17 cellular contexts compared by ENCODE assay signal in genomic region chr4:92814677-92815076, GRCh38.
DNase-seq lines count a peak whose midpoint lies in the region; ATAC-seq and TF ChIP-seq lines count a peak whose summit lies in the region.
"Had no signal": no experiment of that assay in that cellular context is flagged by ENCODE, and none has a peak within 500 bp of the region (broad histone marks: within the 10 kb centered on the region; RNA-seq: fewer than 3 reads in every experiment).

No MANE protein-coding gene starts in this region.

- no peaks in the 10 kb centered on the region for H3K9me3 Mint-ChIP-seq in WTC11

- no peaks in the 10 kb centered on the region for H3K36me3 Mint-ChIP-seq in WTC11
- H3K36me3 Mint-ChIP-seq: CD4-positive, CD25-positive, alpha-beta regulatory T cell; CD8-positive, alpha-beta memory T cell had no signal

- H3K79me2 ChIP-seq in mesendoderm (ENCODE audit: control insufficient read depth, insufficient read depth, low read length): no peaks in the 10 kb centered on the region

- no peaks in the 10 kb centered on the region for H3K79me1 ChIP-seq in mesendoderm (ENCODE audit: low read length)

- ATAC-seq in WTC11 (peak; percentile 68), GM18858 (IDR thresholded peaks at IDR 0.05; ENCODE audit: unreplicated experiment) (no peak)

- no peak overlapping the region for H3K4me3 Mint-ChIP-seq in WTC11
- H3K4me3 Mint-ChIP-seq: CD4-positive, CD25-positive, alpha-beta regulatory T cell; CD8-positive, alpha-beta memory T cell had no signal

- no peaks in the 10 kb centered on the region for H3K27me3 Mint-ChIP-seq in WTC11 (ENCODE audit: low read depth)
- H3K27me3 Mint-ChIP-seq: CD4-positive, CD25-positive, alpha-beta regulatory T cell; CD8-positive, alpha-beta memory T cell had no signal

- H3K4me1 Mint-ChIP-seq in WTC11: no peaks in the 10 kb centered on the region
- H3K4me1 Mint-ChIP-seq: CD4-positive, CD25-positive, alpha-beta regulatory T cell; CD8-positive, alpha-beta memory T cell had no signal

- no peak overlapping the region for H2AK5ac ChIP-seq in mesendoderm (ENCODE audit: low read length)

- H3K4me3 ChIP-seq in mesendoderm (ENCODE audit: low read length): no peak overlapping the region
- no peak overlapping the region for H3K4me3 ChIP-seq in uterus

- H3K9me3 ChIP-seq in uterus: no peaks in the 10 kb centered on the region
- H3K9me3 ChIP-seq: BE2C had no signal

- CTCF ChIA-PET in WTC11 (lab: Charles Lee): interaction anchor here (0.7 kb wide), 1 partner anchor 80 kb away, joined by 3 read pairs; no protein-coding TSS in a partner anchor

- H2BK120ac ChIP-seq in mesendoderm (ENCODE audit: low read depth, low read length): no peak overlapping the region

- no peak overlapping the region for H3K23ac ChIP-seq in mesendoderm (ENCODE audit: low read length)

- H3K27me3 ChIP-seq in mesendoderm (ENCODE audit: insufficient read depth, low read length, poor library complexity) (no peaks in the 10 kb centered on the region), uterus (no peaks in the 10 kb centered on the region)
- H3K27me3 ChIP-seq: BE2C had no signal

- no peak overlapping the region for H2BK15ac ChIP-seq in mesendoderm (replicated peaks; ENCODE audit: low read depth)

- H3K4me1 ChIP-seq in mesendoderm (ENCODE audit: control insufficient read depth, low read depth, low read length) (no peaks in the 10 kb centered on the region), uterus (no peaks in the 10 kb centered on the region)
- H3K4me1 ChIP-seq: BE2C had no signal

- no peak overlapping the region for H2BK5ac ChIP-seq in mesendoderm (ENCODE audit: low read length)

- H4K5ac ChIP-seq in mesendoderm (ENCODE audit: low read length): no peak overlapping the region

- H3K27ac Mint-ChIP-seq in WTC11: no peak overlapping the region
- H3K27ac Mint-ChIP-seq: CD4-positive, CD25-positive, alpha-beta regulatory T cell; CD8-positive, alpha-beta memory T cell had no signal

- intact Hi-C loops in uterus (cut with DNase I; ENCODE audit: low total_unique reads): no loop called here

- H3K36me3 ChIP-seq in mesendoderm (ENCODE audit: control insufficient read depth, insufficient read depth, low read length) (no peaks in the 10 kb centered on the region), uterus (no peaks in the 10 kb centered on the region)
- H3K36me3 ChIP-seq: BE2C had no signal

- H3K27ac ChIP-seq in mesendoderm (ENCODE audit: low read depth, low read length): no peak overlapping the region
- H3K27ac ChIP-seq in uterus: no peak overlapping the region

- H3K4ac ChIP-seq in mesendoderm (ENCODE audit: low read depth, low read length): no peak overlapping the region

- DNase-seq in NCI-H69 (lab: John Stamatoyannopoulos, UW): peak; percentile 4
- DNase-seq in WTC11 (ENCODE audit: low spot score): no peak
- DNase-seq in mesendoderm: peak; percentile 16
- DNase-seq in uterus: no peak
- no peak for DNase-seq in RPMI8226
- DNase-seq: ACHN; BE2C; C1 segment of cervical spinal cord; CD4-positive, CD25-positive, alpha-beta regulatory T cell; CD8-positive, alpha-beta memory T cell; COR-L47; DMS 273 treated with DMSO at 0.1 percent for 48 hours; DMS53; DND-41; EL; HCEC 1CT had no signal

- WGBS in mesendoderm (ENCODE audit: extremely low coverage, insufficient coverage, low lambda C conversion rate): no CpG with 5 or more reads among the region's 1 CpG

- H4K8ac ChIP-seq in mesendoderm (ENCODE audit: low read depth, low read length): no peak overlapping the region

- TF ChIP-seq CTCF in WTC11 (IDR thresholded peaks at IDR 0.05): no peak
- TF ChIP-seq CTCF in uterus (IDR thresholded peaks at IDR 0.05): no peak

- H3K9ac ChIP-seq in mesendoderm (ENCODE audit: low read length): no peak overlapping the region

- no peak overlapping the region for H3K56ac ChIP-seq in mesendoderm (ENCODE audit: low read length)

- POLR2A ChIA-PET in WTC11 (lab: Charles Lee): no interaction called here

- TF ChIP-seq POLR2A in uterus (IDR thresholded peaks at IDR 0.05): no peak

- H3K18ac ChIP-seq in mesendoderm (ENCODE audit: low read length): no peak overlapping the region

- no peak overlapping the region for H3K4me2 ChIP-seq in mesendoderm (ENCODE audit: low read length)

TF ChIP-seq in WTC11, 78 proteins besides CTCF, POLR2A, EP300 and RAD21 (continues in another document):
- no peak for TF ChIP-seq ZNF425 (CRISPR knock-in tag; conservative IDR thresholded peaks at IDR 0.05)
- no peak for TF ChIP-seq NR3C1 (CRISPR knock-in tag; conservative IDR thresholded peaks at IDR 0.05; ENCODE audit: low read depth)
- no peak for TF ChIP-seq TP53 (CRISPR knock-in tag; IDR thresholded peaks at IDR 0.05)
- TF ChIP-seq MYBL2 (CRISPR knock-in tag; IDR thresholded peaks at IDR 0.05): no peak
- no peak for TF ChIP-seq ATF6 (CRISPR knock-in tag; IDR thresholded peaks at IDR 0.05)
- no peak for TF ChIP-seq SMAD4 (CRISPR knock-in tag; IDR thresholded peaks at IDR 0.05)
- no peak for TF ChIP-seq ZNF396 (CRISPR knock-in tag; IDR thresholded peaks at IDR 0.05; ENCODE audit: borderline replicate concordance)
- no peak for TF ChIP-seq USF1 (CRISPR knock-in tag; IDR thresholded peaks at IDR 0.05)
- no peak for TF ChIP-seq FOXK1 (CRISPR knock-in tag; IDR thresholded peaks at IDR 0.05)
- no peak for TF ChIP-seq ARID4B (CRISPR knock-in tag; IDR thresholded peaks at IDR 0.05; ENCODE audit: borderline replicate concordance)
- TF ChIP-seq ATF1 (CRISPR knock-in tag; IDR thresholded peaks at IDR 0.05): no peak

Comparison
In these comparisons a context has a peak if more than half of its experiments do, and no peak if none do; other contexts are left out.
1. DNase-seq: peak in NCI-H69 (single experiment) and mesendoderm (single experiment); none in WTC11 (single experiment), uterus (0 of 2) and RPMI8226 (single experiment).